9 cellular contexts compared by ENCODE assay signal in genomic region chrX:123803331-123803983, GRCh38. TPM values are rescaled to one million over a fixed set of nuclear protein-coding genes. Genes with fewer than 3 reads are reported as not detected.
A peak's percentile ranks its signal among the peaks of the same experiment; 100 is the strongest.
DNase-seq lines count a peak whose midpoint lies in the region; ATAC-seq and TF ChIP-seq lines count a peak whose summit lies in the region.
"Had no signal": no experiment of that assay in that cellular context is flagged by ENCODE, and none has a peak within 500 bp of the region (broad histone marks: within the 10 kb centered on the region; RNA-seq: fewer than 3 reads in every experiment).

No MANE protein-coding gene starts in this region.

- intact Hi-C loops in right cardiac atrium (cut with DNase I) = no loop called here

- H3K36me3 ChIP-seq in ACC112 (ENCODE audit: insufficient read depth, low read length) (no peaks in the 10 kb centered on the region), neural progenitor cell (no peaks in the 10 kb centered on the region)
- H3K36me3 ChIP-seq: HAP-1 had no signal

- WGBS in right cardiac atrium = 5% methylated on average over 4 of the region's 4 CpGs

- H2AFZ ChIP-seq in ACC112 (ENCODE audit: low read length, unreplicated experiment) (no peak overlapping the region), neural progenitor cell (replicated peaks) (no peak overlapping the region)

- TF ChIP-seq CTCF in GM12864 (IDR thresholded peaks at IDR 0.05; ENCODE audit: low read depth, low read length, missing control alignments) (no peak), neural progenitor cell (IDR thresholded peaks at IDR 0.05) (no peak)

- no peaks in the 10 kb centered on the region for H3K27me3 Mint-ChIP-seq in activated T-cell treated with anti-CD3 and anti-CD28 coated beads, Interleukin-2, amount 50 U/mL, for 4 hours (ENCODE audit: low read depth)
- H3K27me3 Mint-ChIP-seq in neural progenitor cell (ENCODE audit: insufficient read depth, low read depth) = no peaks in the 10 kb centered on the region

- H3K4me3 Mint-ChIP-seq in activated T-cell treated with anti-CD3 and anti-CD28 coated beads, Interleukin-2, amount 50 U/mL, for 4 hours = no peak overlapping the region
- H3K4me3 Mint-ChIP-seq in neural progenitor cell = no peak overlapping the region

- no peak overlapping the region for H3K9ac ChIP-seq in neural progenitor cell

- no peaks in the 10 kb centered on the region for H3K9me3 Mint-ChIP-seq in activated T-cell treated with anti-CD3 and anti-CD28 coated beads, Interleukin-2, amount 50 U/mL, for 4 hours
- no peaks in the 10 kb centered on the region for H3K9me3 Mint-ChIP-seq in neural progenitor cell

- no peaks in the 10 kb centered on the region for H4K20me1 ChIP-seq in neural progenitor cell (ENCODE audit: low read depth)

- H3K27me3 ChIP-seq in ACC112 (ENCODE audit: insufficient read depth, low read length) = no peaks in the 10 kb centered on the region
- H3K27me3 ChIP-seq in right cardiac atrium (ENCODE audit: control insufficient read depth, insufficient read depth) = no peaks in the 10 kb centered on the region
- no peaks in the 10 kb centered on the region for H3K27me3 ChIP-seq in neural progenitor cell

- no peak overlapping the region for H3K27ac Mint-ChIP-seq in neural progenitor cell

- H3K9me3 ChIP-seq in right cardiac atrium (ENCODE audit: control insufficient read depth, low read length) (no peaks in the 10 kb centered on the region), neural progenitor cell (ENCODE audit: low read depth) (no peaks in the 10 kb centered on the region)
- H3K9me3 ChIP-seq: HAP-1 had no signal

- peaks cover 7% of the 10 kb centered on the region for H3K4me1 Mint-ChIP-seq in activated T-cell treated with anti-CD3 and anti-CD28 coated beads, Interleukin-2, amount 50 U/mL, for 4 hours (ENCODE audit: low read depth)
- peaks cover 5% of the 10 kb centered on the region for H3K4me1 Mint-ChIP-seq in neural progenitor cell

- H3K4me1 ChIP-seq in ACC112 (ENCODE audit: control insufficient read depth, insufficient read depth, low read length, unreplicated experiment) (peaks cover 17% of the 10 kb centered on the region), right cardiac atrium (ENCODE audit: control insufficient read depth, insufficient read depth, low read length) (no peaks in the 10 kb centered on the region), neural progenitor cell (no peaks in the 10 kb centered on the region)

- ATAC-seq in HG03108 (IDR thresholded peaks at IDR 0.05; ENCODE audit: unreplicated experiment) = peak; percentile 59
- ATAC-seq in activated T-cell treated with anti-CD3 and anti-CD28 coated beads, Interleukin-2, amount 50 U/mL, for 4 hours = peak; percentile 84 to 88
- peak; percentile 97 to 98 for ATAC-seq in right cardiac atrium

- H3K27ac ChIP-seq in ACC112 (ENCODE audit: low read depth, low read length) (peak overlapping the region; percentile 84), right cardiac atrium (ENCODE audit: low read length) (peak overlapping the region; percentile 45), neural progenitor cell (no peak overlapping the region)

- DNase-seq in GM12864 (ENCODE audit: low read depth) = peak; percentile 15
- DNase-seq in NCI-H345 (lab: John Stamatoyannopoulos, UW) = peak; percentile 63
- no peak for DNase-seq in activated T-cell treated with anti-CD3 and anti-CD28 coated beads, Interleukin-2, amount 50 U/mL, for 4 hours
- DNase-seq in right cardiac atrium = peak in 1 of 3 donors; percentile 25
- DNase-seq in neural progenitor cell (ENCODE audit: low spot score) = no peak
- DNase-seq in HK-2 (ENCODE audit: unreplicated experiment) = no peak

- H3K4me3 ChIP-seq in ACC112 (ENCODE audit: low read depth, low read length) = no peak overlapping the region
- no peak overlapping the region for H3K4me3 ChIP-seq in GM12864 (ENCODE audit: low read depth, low read length)
- no peak overlapping the region for H3K4me3 ChIP-seq in right cardiac atrium (ENCODE audit: low read length)
- no peak overlapping the region for H3K4me3 ChIP-seq in neural progenitor cell
- H3K4me3 ChIP-seq: HAP-1 had no signal

- no peaks in the 10 kb centered on the region for H3K36me3 Mint-ChIP-seq in activated T-cell treated with anti-CD3 and anti-CD28 coated beads, Interleukin-2, amount 50 U/mL, for 4 hours (ENCODE audit: insufficient read depth)
- H3K36me3 Mint-ChIP-seq in neural progenitor cell = no peaks in the 10 kb centered on the region

- no peak overlapping the region for H3K4me2 ChIP-seq in neural progenitor cell

- H3K79me2 ChIP-seq in ACC112 (ENCODE audit: control insufficient read depth, insufficient read depth, low read length, unreplicated experiment) (no peaks in the 10 kb centered on the region), neural progenitor cell (ENCODE audit: low read depth) (no peaks in the 10 kb centered on the region)

- H3F3A ChIP-seq in neural progenitor cell (ENCODE audit: low read depth) = no peaks in the 10 kb centered on the region

RNA-seq across cellular contexts. Expression of gene XIAP, which starts 56.4 kb away (rescaled TPM):
- 10 to 100 TPM; 28.8 to 34.9 (median 32.8) TPM for total RNA-seq in activated T-cell treated with anti-CD3 and anti-CD28 coated beads, Interleukin-2, amount 50 U/mL, for 4 hours
- total RNA-seq in right cardiac atrium = 10 to 100 TPM; 30.2 to 37.7 (median 33.4) TPM
- 12.7 TPM for polyA plus RNA-seq in right cardiac atrium
- total RNA-seq in neural progenitor cell (ENCODE audit: low replicate concordance) = 26.7 and 44.6 TPM in 2 replicates

Comparison
In these comparisons a context has a peak if more than half of its experiments do, and no peak if none do; other contexts are left out.
1. DNase-seq: peak in GM12864 (single experiment) and NCI-H345 (single experiment); none in activated T-cell treated with anti-CD3 and anti-CD28 coated beads, Interleukin-2, amount 50 U/mL, for 4 hours (single experiment), neural progenitor cell (single experiment) and HK-2 (single experiment).
2. Peak in every context shown above with its lines, with median percentiles within 50 percentile points of each other: ATAC-seq.